In the genomic region with DNA sequence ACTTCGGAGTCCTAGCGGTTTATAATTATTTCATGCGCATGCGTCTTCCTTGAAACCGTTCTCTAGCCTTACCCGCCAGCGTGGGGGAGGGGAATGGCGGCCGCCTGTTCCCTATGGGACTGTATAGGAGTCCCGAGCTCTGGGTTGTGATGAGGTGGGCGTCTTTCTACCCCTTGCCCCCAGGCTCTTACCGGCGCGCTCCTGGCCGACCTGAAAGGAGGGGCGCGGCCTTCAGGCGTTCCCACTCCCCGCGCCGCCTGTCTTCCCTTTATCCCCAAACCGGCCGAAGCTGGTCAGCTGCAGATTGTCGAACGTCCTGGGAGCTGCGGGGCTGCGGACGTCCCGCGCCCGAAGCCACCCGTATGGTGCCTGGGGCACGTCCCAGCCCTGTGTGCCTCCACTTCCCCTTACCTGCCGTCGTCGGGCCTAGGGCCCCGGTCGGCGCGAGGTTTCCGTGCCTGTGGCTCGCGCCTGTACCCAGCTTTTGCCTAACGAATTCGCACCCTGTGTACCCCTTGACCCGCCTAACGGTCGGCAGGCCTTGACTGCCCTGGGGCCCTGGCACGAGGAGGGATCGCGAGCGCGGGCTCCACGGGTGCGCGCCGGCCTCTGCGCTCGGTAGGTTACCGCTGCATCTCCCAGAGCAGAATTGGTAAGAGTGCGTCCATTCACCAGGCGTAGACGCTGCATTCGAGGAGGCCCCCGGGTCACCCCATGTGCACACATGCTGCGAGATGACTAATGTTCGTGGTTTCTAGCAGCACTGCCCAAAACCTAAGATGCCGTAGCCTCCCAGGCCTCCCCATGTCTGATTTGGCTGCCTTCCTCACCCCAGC, we compare ENCODE assay signal across 8 cellular contexts. TPM values are rescaled to one million over a fixed set of nuclear protein-coding genes. Genes with fewer than 3 reads are reported as not detected.
A peak's percentile ranks its signal among the peaks of the same experiment; 100 is the strongest.
DNase-seq lines count a peak whose midpoint lies in the region; TF ChIP-seq lines count a peak whose summit lies in the region.

No MANE protein-coding gene starts in this region.

- peak overlapping the region; percentile 81 for H3K4me2 ChIP-seq in OCI-LY1 (ENCODE audit: low read length)
- peak overlapping the region; percentile 93 for H3K4me2 ChIP-seq in osteoblast (ENCODE audit: insufficient read depth, low read length)

- TF ChIP-seq CTCF in HEK293 (tag by site-specific recombination; IDR thresholded peaks at IDR 0.05) (no peak), OCI-LY1 (IDR thresholded peaks at IDR 0.05; ENCODE audit: low read length) (no peak), foreskin fibroblast (IDR thresholded peaks at IDR 0.05; ENCODE audit: low read depth, low read length) (no peak), osteoblast (IDR thresholded peaks at IDR 0.05; ENCODE audit: extremely low read depth, low read depth, low read length) (no peak), uterus (IDR thresholded peaks at IDR 0.05) (peak in 1 of 4 experiments; percentile 27)

- H3K36me3 ChIP-seq in HEK293 (ENCODE audit: control insufficient read depth in 2 of 2, insufficient read depth in 1 of 2, low read length in 2 of 2) (peaks cover 33 to 35% of the 10 kb centered on the region in 2 experiments), OCI-LY1 (ENCODE audit: insufficient read depth, low read length) (peaks cover 41% of the 10 kb centered on the region), osteoblast (ENCODE audit: insufficient read depth, low read length) (peaks cover 34% of the 10 kb centered on the region), uterus (no peaks in the 10 kb centered on the region)

- CTCF ChIA-PET in HEK293 (lab: Yijun Ruan, JAX), result interaction anchor here (0.7 to 1.1 kb wide), 7 partner anchors 9 to 55 kb away, joined by 3 to 5 read pairs (median 3); no protein-coding TSS in a partner anchor

- H3K9me3 ChIP-seq in HEK293 (ENCODE audit: control insufficient read depth, insufficient read depth, low read depth, low read length), result no peaks in the 10 kb centered on the region
- no peaks in the 10 kb centered on the region for H3K9me3 ChIP-seq in OCI-LY1 (ENCODE audit: low read length)
- no peaks in the 10 kb centered on the region for H3K9me3 ChIP-seq in osteoblast (ENCODE audit: low read depth, low read length)
- no peaks in the 10 kb centered on the region for H3K9me3 ChIP-seq in uterus

- peak overlapping the region; percentile 92 for H3K27ac ChIP-seq in HEK293 (ENCODE audit: extremely low read depth, low read depth, low read length)
- H3K27ac ChIP-seq in OCI-LY1 (ENCODE audit: low read depth, low read length, poor library complexity, severe bottlenecking), result peak overlapping the region; percentile 80
- H3K27ac ChIP-seq in osteoblast (ENCODE audit: low read depth, low read length), result peak overlapping the region; percentile 93
- H3K27ac ChIP-seq in uterus, result peak overlapping the region; percentile 97 to 100

- no peak overlapping the region for H2AFZ ChIP-seq in OCI-LY1 (ENCODE audit: low read length)
- peak overlapping the region; percentile 90 for H2AFZ ChIP-seq in osteoblast (ENCODE audit: low read length)

- peak overlapping the region; percentile 92 for H3K9ac ChIP-seq in OCI-LY1 (ENCODE audit: low read length)

- DNase-seq in GF-D8 (lab: John Stamatoyannopoulos, UW) (peak; percentile 50), foreskin fibroblast (peak; percentile 90 to 95), osteoblast (ENCODE audit: insufficient read length, low spot score, missing footprints) (peak; percentile 99), uterus (peak; percentile 44 to 60), globus pallidus (ENCODE audit: low spot score) (no peak)
- DNase-seq in activated effector memory CD4-positive, alpha-beta T cell treated with anti-CD3 and anti-CD28 coated beads, Interleukin-2, amount 50 U/mL, for 16 hours, result peak; percentile 82

- peaks cover 40% of the 10 kb centered on the region for H3K79me2 ChIP-seq in OCI-LY1 (ENCODE audit: insufficient read depth, low read length)
- H3K79me2 ChIP-seq in osteoblast (ENCODE audit: insufficient read depth, low read length), result peaks cover 43% of the 10 kb centered on the region

- peaks cover 15% of the 10 kb centered on the region for H4K20me1 ChIP-seq in OCI-LY1 (ENCODE audit: insufficient read depth, low read length)
- peaks cover 35% of the 10 kb centered on the region for H4K20me1 ChIP-seq in osteoblast (ENCODE audit: insufficient read depth, low read length)

- H3K4me1 ChIP-seq in HEK293 (ENCODE audit: control insufficient read depth, insufficient read depth, low read length) (peaks cover 10% of the 10 kb centered on the region), OCI-LY1 (ENCODE audit: insufficient read depth, low read length, severe bottlenecking) (peaks cover 44% of the 10 kb centered on the region), osteoblast (ENCODE audit: insufficient read depth, low read length) (peaks cover 35% of the 10 kb centered on the region), uterus (peaks cover 11 to 24% of the 10 kb centered on the region in 2 donors)

- H3K27me3 ChIP-seq in OCI-LY1 (ENCODE audit: insufficient read depth, low read length) (no peaks in the 10 kb centered on the region), osteoblast (ENCODE audit: insufficient read depth, low read length) (no peaks in the 10 kb centered on the region), uterus (no peaks in the 10 kb centered on the region)

- H3K4me3 ChIP-seq in HEK293 (ENCODE audit: low read depth, low read length) (peak overlapping the region; percentile 59), OCI-LY1 (ENCODE audit: low read depth, low read length, poor library complexity, severe bottlenecking) (peak overlapping the region; percentile 100), foreskin fibroblast (ENCODE audit: low read depth in 1 of 2, low read length in 2 of 2) (peak overlapping the region; percentile 67 to 96), osteoblast (ENCODE audit: insufficient read depth, low read length) (peak overlapping the region; percentile 97), uterus (peak overlapping the region; percentile 73 to 94)

- POLR2A ChIA-PET in HEK293 (lab: Yijun Ruan, JAX), result interaction anchor here (0.5 to 3.8 kb wide), 48 partner anchors 8 to 1548 kb away, joined by 3 to 94 read pairs (median 5); partner anchors contain the start of genes CANX, MAML1 and RUFY1

- no peaks in the 10 kb centered on the region for H3K9me2 ChIP-seq in OCI-LY1 (ENCODE audit: low read depth, low read length)

- TF ChIP-seq POLR2A in uterus (IDR thresholded peaks at IDR 0.05), result no peak

- intact Hi-C loops in uterus (cut with DNase I; ENCODE audit: low total_unique reads), result no loop called here

- H3F3A ChIP-seq in OCI-LY1 (ENCODE audit: insufficient read depth, low read length), result peaks cover 9% of the 10 kb centered on the region

TF ChIP-seq in HEK293, 187 proteins besides CTCF, POLR2A, EP300 and RAD21 (continues in another document):
- TF ChIP-seq KLF9 (tag by site-specific recombination; IDR thresholded peaks at IDR 0.05; ENCODE audit: low read depth) (peak; percentile 41; the same call in 1 of the 2 replicates), ZNF488 (tag by site-specific recombination; IDR thresholded peaks at IDR 0.05) (no peak), ZNF335 (tag by site-specific recombination; conservative IDR thresholded peaks at IDR 0.05) (peak; percentile 98), BCL6B (tag by site-specific recombination; IDR thresholded peaks at IDR 0.05) (no peak)
- TF ChIP-seq, protein P1, sequence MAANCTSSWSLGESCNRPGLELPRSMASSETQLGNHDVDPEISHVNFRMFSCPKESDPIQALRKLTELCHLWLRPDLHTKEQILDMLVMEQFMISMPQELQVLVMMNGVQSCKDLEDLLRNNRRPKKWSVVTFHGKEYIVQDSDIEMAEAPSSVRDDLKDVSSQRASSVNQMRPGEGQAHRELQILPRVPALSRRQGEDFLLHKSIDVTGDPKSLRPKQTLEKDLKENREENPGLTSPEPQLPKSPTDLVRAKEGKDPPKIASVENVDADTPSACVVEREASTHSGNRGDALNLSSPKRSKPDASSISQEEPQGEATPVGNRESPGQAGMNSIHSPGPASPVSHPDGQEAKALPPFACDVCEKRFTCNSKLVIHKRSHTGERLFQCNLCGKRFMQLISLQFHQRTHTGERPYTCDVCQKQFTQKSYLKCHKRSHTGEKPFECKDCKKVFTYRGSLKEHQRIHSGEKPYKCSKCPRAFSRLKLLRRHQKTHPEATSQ (tag by site-specific recombination; IDR thresholded peaks at IDR 0.05), result 0 out of 2 replicates have a peak, but pooled peaks have one; percentile 47

RNA-seq across cellular contexts. Expression of gene HNRNPH1, which starts 0.7 kb away (rescaled TPM):
- 354 and 368 TPM in 2 replicates for total RNA-seq in osteoblast
- total RNA-seq in uterus, result 1,000 to 10,000 TPM in 1 of 4 donors, 100 to 1,000 TPM in 3; 237 to 1,003 (median 495) TPM

RNA-seq across cellular contexts. Expression of gene CBY3, which starts 56.7 kb away (rescaled TPM):
- total RNA-seq in osteoblast, result not detected in 2 replicates
- total RNA-seq in uterus, result not detected
